Comparison of ENCODE assay signal across 29 cellular contexts in genomic region chr2:30677231-30677630, GRCh38.
"Had no signal": no experiment of that assay in that cellular context is flagged by ENCODE, and none has a peak within 500 bp of the region (broad histone marks: within the 10 kb centered on the region; RNA-seq: fewer than 3 reads in every experiment).

No MANE protein-coding gene starts in this region.

- H3K9me3 Mint-ChIP-seq: activated naive CD4-positive, alpha-beta T cell treated with anti-CD3 and anti-CD28 coated beads for 36 hours; activated naive CD8-positive, alpha-beta T cell treated with anti-CD3 and anti-CD28 coated beads, Interleukin-2, amount 50 U/mL, for 24 hours; activated T-cell treated with anti-CD3 and anti-CD28 coated beads, Interleukin-2, amount 50 U/mL, for 24 hours; activated T-helper 2 cell treated with anti-CD3 and anti-CD28 coated beads, Interferon-gamma antibody, Interleukin-2, Interleukin-4, amounts not matched to agents 10 μg/mL and 5 μg/mL and 100 μg/mL, durations not matched to agents 14 hours and 24 hours and 36 hours; T-helper 1 cell treated with Interleukin-12 subunit alpha and Interleukin-12 subunit beta and Interleukin-4 antibody, amounts not matched to agents 30 μg/mL and 1 μg/mL, for 36 hours; T-helper 2 cell treated with Interferon-gamma antibody and Interleukin-4, amounts not matched to agents 5 μg/mL and 100 μg/mL, for 36 hours had no signal

- H3K4me1 Mint-ChIP-seq: activated CD4-positive, alpha-beta T cell treated with anti-CD3 and anti-CD28 coated beads for 36 hours; activated CD4-positive, alpha-beta T cell treated with anti-CD3 and anti-CD28 coated beads, Interleukin-2, amount 10 ng/mL, durations not matched to agents 7 days and 5 days; activated naive CD8-positive, alpha-beta T cell treated with anti-CD3 and anti-CD28 coated beads, Interleukin-2, amount 50 U/mL, for 24 hours; WTC11 had no signal

- DNase-seq: activated CD4-positive, alpha-beta T cell treated with anti-CD3 and anti-CD28 coated beads for 36 hours; activated CD4-positive, alpha-beta T cell treated with anti-CD3 and anti-CD28 coated beads, Interleukin-2, amount 10 ng/mL, durations not matched to agents 7 days and 5 days; activated CD4-positive, alpha-beta T cell treated with anti-CD3 and anti-CD28 coated beads, Interleukin-2, amount 50 U/mL, for 48 hours; activated CD8-positive, alpha-beta T cell treated with anti-CD3 and anti-CD28 coated beads, Interleukin-2, amount 10 ng/mL, durations not matched to agents 7 days and 5 days; activated gamma-delta T cell; activated naive CD4-positive, alpha-beta T cell treated with anti-CD3 and anti-CD28 coated beads for 36 hours; activated naive CD8-positive, alpha-beta T cell treated with anti-CD3 and anti-CD28 coated beads, Interleukin-2, amount 50 U/mL, for 24 hours; activated T-cell treated with anti-CD3 and anti-CD28 coated beads, Interleukin-2, amount 50 U/mL, for 24 hours; amniotic stem cell; aorta; brain microvascular endothelial cell; central memory CD4-positive, alpha-beta T cell; MM.1S; MV-4-11; NCI-H1092; NCI-H1436 treated with DMSO at 0.1 percent for 48 hours; NCI-H1694 treated with DMSO at 0.1 percent for 48 hours; NCI-H2029; NCI-H510A; NCI-H526; NCI-H748 treated with DMSO at 0.1 percent for 48 hours; NK-92 treated with Interleukin-12 subunit alpha and Interleukin-12 subunit beta, amount 100 ng/mL, for 24 hours; SIG-M5 had no signal

- FAIRE-seq: RCC 7860 had no signal

- H3K4me3 Mint-ChIP-seq: activated CD4-positive, alpha-beta T cell treated with anti-CD3 and anti-CD28 coated beads for 36 hours; activated CD4-positive, alpha-beta T cell treated with anti-CD3 and anti-CD28 coated beads, Interleukin-2, amount 10 ng/mL, durations not matched to agents 7 days and 5 days; activated CD8-positive, alpha-beta T cell treated with anti-CD3 and anti-CD28 coated beads, Interleukin-2, amount 10 ng/mL, durations not matched to agents 7 days and 5 days; activated naive CD4-positive, alpha-beta T cell treated with anti-CD3 and anti-CD28 coated beads for 36 hours; activated naive CD8-positive, alpha-beta T cell; activated naive CD8-positive, alpha-beta T cell treated with anti-CD3 and anti-CD28 coated beads, Interleukin-2, amount 50 U/mL, for 24 hours; activated T-cell treated with anti-CD3 and anti-CD28 coated beads, Interleukin-2, amount 50 U/mL, for 24 hours; T-helper 1 cell treated with Interleukin-12 subunit alpha and Interleukin-12 subunit beta and Interleukin-4 antibody, amounts not matched to agents 30 μg/mL and 1 μg/mL, for 36 hours; T-helper 2 cell treated with Interferon-gamma antibody and Interleukin-4, amounts not matched to agents 5 μg/mL and 100 μg/mL, for 36 hours; WTC11 had no signal

- H3K36me3 Mint-ChIP-seq: activated naive CD8-positive, alpha-beta T cell; WTC11 had no signal

- H3K27ac Mint-ChIP-seq: activated CD4-positive, alpha-beta T cell treated with anti-CD3 and anti-CD28 coated beads for 36 hours; activated CD4-positive, alpha-beta T cell treated with anti-CD3 and anti-CD28 coated beads, Interleukin-2, amount 10 ng/mL, durations not matched to agents 7 days and 5 days; activated CD8-positive, alpha-beta T cell treated with anti-CD3 and anti-CD28 coated beads, Interleukin-2, amount 10 ng/mL, durations not matched to agents 7 days and 5 days; activated naive CD4-positive, alpha-beta T cell treated with anti-CD3 and anti-CD28 coated beads for 36 hours; activated naive CD8-positive, alpha-beta T cell; activated naive CD8-positive, alpha-beta T cell treated with anti-CD3 and anti-CD28 coated beads, Interleukin-2, amount 50 U/mL, for 24 hours; activated T-cell treated with anti-CD3 and anti-CD28 coated beads, Interleukin-2, amount 50 U/mL, for 24 hours; activated T-helper 2 cell treated with anti-CD3 and anti-CD28 coated beads, Interferon-gamma antibody, Interleukin-2, Interleukin-4, amounts not matched to agents 10 μg/mL and 5 μg/mL and 100 μg/mL, durations not matched to agents 14 hours and 24 hours and 36 hours; T-helper 1 cell treated with Interleukin-12 subunit alpha and Interleukin-12 subunit beta and Interleukin-4 antibody, amounts not matched to agents 30 μg/mL and 1 μg/mL, for 36 hours; T-helper 2 cell treated with Interferon-gamma antibody and Interleukin-4, amounts not matched to agents 5 μg/mL and 100 μg/mL, for 36 hours; WTC11 had no signal
